8 cellular contexts compared by ENCODE assay signal in genomic region chr1:19208710-19209438, GRCh38. TPM values are rescaled to one million over a fixed set of nuclear protein-coding genes. Genes with fewer than 3 reads are reported as not detected.
DNase-seq lines count a peak whose midpoint lies in the region; ATAC-seq, FAIRE-seq and TF ChIP-seq lines count a peak whose summit lies in the region.

No MANE protein-coding gene starts in this region.

- H4K20me1 ChIP-seq in DND-41 (ENCODE audit: insufficient read depth, low read length) (peaks cover 53% of the 10 kb centered on the region; the same call in 1 of the 2 replicates), OCI-LY7 (ENCODE audit: insufficient read depth, low read length) (peaks cover 34% of the 10 kb centered on the region)

- H3K9me2 ChIP-seq in OCI-LY7 (ENCODE audit: insufficient read depth, low read length) = no peaks in the 10 kb centered on the region

- POLR2A ChIA-PET in OCI-LY7 (lab: Charles Lee) = interaction anchor here (0.6 to 1.2 kb wide), 2 partner anchors 37 to 43 kb away, joined by 4 to 6 read pairs; partner anchors contain the start of genes EMC1 and MRTO4

- H3K9me3 ChIP-seq in DND-41 (ENCODE audit: insufficient read depth, low read length, severe bottlenecking) = no peaks in the 10 kb centered on the region
- H3K9me3 ChIP-seq in OCI-LY7 (ENCODE audit: low read length) = no peaks in the 10 kb centered on the region
- H3K9me3 ChIP-seq in pancreas = no peaks in the 10 kb centered on the region

- no peak for DNase-seq in DND-41
- no peak for DNase-seq in OCI-LY7 (ENCODE audit: low spot score)
- no peak for DNase-seq in epithelial cell of prostate (ENCODE audit: low read depth, low spot score)
- DNase-seq in pancreas = no peak
- DNase-seq in GM19240 (ENCODE audit: insufficient read length, low spot score) = no peak
- no peak for DNase-seq in superior temporal gyrus (ENCODE audit: extremely low spot score)

- ATAC-seq in DND-41 (ENCODE audit: insufficient read depth, low read depth) (no peak), pancreas (no peak), HG03280 (IDR thresholded peaks at IDR 0.05; ENCODE audit: unreplicated experiment) (no peak), GM21447 (IDR thresholded peaks at IDR 0.05; ENCODE audit: unreplicated experiment) (no peak)

- peak overlapping the region; percentile 84 to 88 for H3K4me3 ChIP-seq in DND-41 (ENCODE audit: low read depth in 1 of 2, low read length in 2 of 2)
- H3K4me3 ChIP-seq in OCI-LY7 (ENCODE audit: low read depth, low read length, poor library complexity, severe bottlenecking) = peak overlapping the region; percentile 92
- peak overlapping the region; percentile 87 to 95 (median 90) for H3K4me3 ChIP-seq in pancreas

- H2AFZ ChIP-seq in DND-41 (ENCODE audit: low read depth, low read length) = no peak overlapping the region
- no peak overlapping the region; the same call in 1 of the 2 replicates for H2AFZ ChIP-seq in OCI-LY7 (ENCODE audit: low read length)

- H3K79me2 ChIP-seq in DND-41 (ENCODE audit: insufficient read depth, low read length) (peaks cover 99% of the 10 kb centered on the region), OCI-LY7 (ENCODE audit: insufficient read depth, low read depth, low read length) (peaks cover 96% of the 10 kb centered on the region)

- intact Hi-C loops in OCI-LY7 (cut with micrococcal nuclease; ENCODE audit: unreplicated experiment) (no loop called here), pancreas (cut with DNase I) (no loop called here)

- CTCF ChIA-PET in OCI-LY7 (lab: Charles Lee; ENCODE audit: unreplicated experiment) = no interaction called here

- H3K9ac ChIP-seq in DND-41 (ENCODE audit: low read depth, low read length) = peak overlapping the region; percentile 79

- 13 to 14% methylated on average over 8 of the region's 8 CpGs for WGBS in pancreas, 2 donors

- TSS peak; percentile 59 for BruUV-seq in OCI-LY7 (replicated peaks; lab: Mats Ljungman, UMichigan)

- no peak for FAIRE-seq in pancreas (lab: Jason Lieb, UNC)

- H3K4me1 ChIP-seq in DND-41 (ENCODE audit: insufficient read depth, low read length) (peaks cover 72% of the 10 kb centered on the region), OCI-LY7 (ENCODE audit: insufficient read depth, low read length, poor library complexity, severe bottlenecking) (peaks cover 57% of the 10 kb centered on the region), pancreas (peaks cover 23 to 40% (median 23%) of the 10 kb centered on the region in 3 donors)

- H3K27me3 ChIP-seq in DND-41 (ENCODE audit: insufficient read depth, low read length, poor library complexity) (no peaks in the 10 kb centered on the region), pancreas (no peaks in the 10 kb centered on the region)

- TF ChIP-seq CTCF in DND-41 (IDR thresholded peaks at IDR 0.05; ENCODE audit: borderline replicate concordance, extremely low read depth, low read length, poor library complexity, severe bottlenecking) (no peak), OCI-LY7 (conservative IDR thresholded peaks at IDR 0.05; ENCODE audit: low read length) (no peak), pancreas (IDR thresholded peaks at IDR 0.05) (no peak)

- H3K4me2 ChIP-seq in DND-41 (ENCODE audit: insufficient read depth, low read length) (peak overlapping the region; percentile 69), OCI-LY7 (ENCODE audit: low read length) (peak overlapping the region; percentile 90)

- H3K36me3 ChIP-seq in DND-41 (ENCODE audit: insufficient read depth, low read length) = peaks cover 18% of the 10 kb centered on the region
- peaks cover 48% of the 10 kb centered on the region for H3K36me3 ChIP-seq in OCI-LY7 (ENCODE audit: insufficient read depth, low read length)
- no peaks in the 10 kb centered on the region for H3K36me3 ChIP-seq in pancreas

- H3K27ac ChIP-seq in DND-41 (ENCODE audit: low read length) (peak overlapping the region; percentile 71), OCI-LY7 (ENCODE audit: low read depth, low read length, poor library complexity, severe bottlenecking) (peak overlapping the region; percentile 78), epithelial cell of prostate (peak overlapping the region; percentile 76), pancreas (peak overlapping the region in 2 of 4 donors; percentile 89 to 94)

RNA-seq across cellular contexts. Expression of gene UBR4, which starts 1.2 kb away (rescaled TPM):
- total RNA-seq in OCI-LY7 (2014; rRNA removed; shearing (Covaris generic)) = 92.9 and 121 TPM in 2 replicates
- total RNA-seq in OCI-LY7 (2022) (126 and 150 TPM in 2 replicates), pancreas (10 to 100 TPM; 45.3 to 69.6 (median 62.9) TPM)
- polyA plus RNA-seq in pancreas = 100 to 1,000 TPM in 1 of 2 donors, 10 to 100 TPM in 1; 98.4 to 140 TPM

RNA-seq across cellular contexts. Expression of gene EMC1, which starts 42.5 kb away (rescaled TPM):
- 35.2 and 41.3 TPM in 2 replicates for total RNA-seq in OCI-LY7 (2014; rRNA removed; shearing (Covaris generic))
- total RNA-seq in OCI-LY7 (2022) = 50.1 and 51.1 TPM in 2 replicates
- total RNA-seq in pancreas = 10 to 100 TPM in 5 of 6 donors, 1 to 10 TPM in 1; 9.9 to 21.0 (median 15.8) TPM
- 1 to 10 TPM; 9.2 to 9.4 TPM for polyA plus RNA-seq in pancreas

RNA-seq across cellular contexts. Expression of gene MRTO4, which starts 42.7 kb away (rescaled TPM):
- total RNA-seq in OCI-LY7 (2014; rRNA removed; shearing (Covaris generic)) = 60.0 and 67.6 TPM in 2 replicates
- total RNA-seq in OCI-LY7 (2022) (45.8 and 66.0 TPM in 2 replicates), pancreas (10 to 100 TPM; 12.2 to 31.0 (median 13.9) TPM)
- polyA plus RNA-seq in pancreas = 10 to 100 TPM; 32.3 to 40.9 TPM
